Comparison of ENCODE assay signal across 8 cellular contexts in the genomic region with DNA sequence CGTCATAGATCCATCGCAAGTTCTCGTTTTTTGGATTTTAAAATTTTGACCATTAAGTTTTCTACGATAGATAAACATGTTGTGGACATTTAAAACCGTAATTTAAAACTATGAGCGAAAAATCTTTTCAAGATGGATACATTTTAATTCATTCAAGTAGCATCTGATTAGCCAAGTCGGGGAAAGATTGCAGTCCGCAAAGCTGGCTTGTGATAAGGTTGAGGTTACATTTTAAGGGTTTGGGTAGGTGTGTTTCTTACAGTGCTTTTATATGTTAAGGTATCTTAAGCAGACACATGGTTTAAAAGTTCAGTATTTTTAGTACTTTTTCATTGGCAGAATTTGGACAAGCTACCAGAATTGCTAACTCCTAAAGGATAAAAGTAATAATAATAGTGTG. TPM values are rescaled to one million over a fixed set of nuclear protein-coding genes. Genes with fewer than 3 reads are reported as not detected.
DNase-seq lines count a peak whose midpoint lies in the region; ATAC-seq and TF ChIP-seq lines count a peak whose summit lies in the region.

No MANE protein-coding gene starts in this region.

- TF ChIP-seq POLR2A in gastroesophageal sphincter (IDR thresholded peaks at IDR 0.05), result no peak

- TF ChIP-seq EP300 in gastroesophageal sphincter (IDR thresholded peaks at IDR 0.05), result no peak

- peak overlapping the region; percentile 97 for H3K27ac ChIP-seq in VCaP
- peak overlapping the region; percentile 82 to 99 (median 98) for H3K27ac ChIP-seq in gastroesophageal sphincter
- H3K27ac ChIP-seq in skeletal muscle tissue (ENCODE audit: low read depth, low read length), result peak overlapping the region; percentile 98

- DNase-seq in HFF-Myc (ENCODE audit: extremely low read depth, low read depth) (no peak), HuH-7.5 (ENCODE audit: low spot score) (no peak)
- DNase-seq in activated CD8-positive, alpha-beta memory T cell treated with anti-CD3 and anti-CD28 coated beads, Interleukin-2, amount 50 U/mL, for 4 hours, result no peak

- 0 to 2% methylated on average over 8 of the region's 8 CpGs for WGBS in gastroesophageal sphincter (ENCODE audit: low coverage in 1 of 2), 2 donors

- no peaks in the 10 kb centered on the region for H3K36me3 ChIP-seq in gastroesophageal sphincter
- no peaks in the 10 kb centered on the region for H3K36me3 ChIP-seq in skeletal muscle tissue (ENCODE audit: control insufficient read depth in 3 of 3, insufficient read depth in 3 of 3, low read length in 3 of 3)

- TF ChIP-seq CTCF in HFF-Myc (IDR thresholded peaks at IDR 0.05; ENCODE audit: low read depth, low read length, missing control alignments) (no peak), VCaP (conservative IDR thresholded peaks at IDR 0.05) (no peak), gastroesophageal sphincter (IDR thresholded peaks at IDR 0.05) (no peak)

- H3K27me3 ChIP-seq in gastroesophageal sphincter (no peaks in the 10 kb centered on the region), skeletal muscle tissue (ENCODE audit: control insufficient read depth in 3 of 3, insufficient read depth in 3 of 3, low read length in 3 of 3) (no peaks in the 10 kb centered on the region)

- H3K4me3 ChIP-seq in HFF-Myc (replicated peaks; ENCODE audit: low read depth, low read length) (peak overlapping the region; percentile 81), gastroesophageal sphincter (peak overlapping the region; percentile 93 to 98), skeletal muscle tissue (ENCODE audit: low read length in 3 of 3) (peak overlapping the region; percentile 83 to 95 (median 86))

- peaks cover 7 to 70% (median 11%) of the 10 kb centered on the region in 3 donors for H3K4me1 ChIP-seq in gastroesophageal sphincter
- H3K4me1 ChIP-seq in skeletal muscle tissue (ENCODE audit: control insufficient read depth in 3 of 3, insufficient read depth in 3 of 3, low read length in 3 of 3), result peaks cover 29 to 35% (median 32%) of the 10 kb centered on the region in 3 donors

- ATAC-seq in gastroesophageal sphincter, result no peak
- ATAC-seq in GM18868 (IDR thresholded peaks at IDR 0.05; ENCODE audit: unreplicated experiment), result no peak
- ATAC-seq in GM21367 (IDR thresholded peaks at IDR 0.05; ENCODE audit: unreplicated experiment), result no peak

- H3K9me3 ChIP-seq in gastroesophageal sphincter (no peaks in the 10 kb centered on the region), skeletal muscle tissue (ENCODE audit: control insufficient read depth in 3 of 3, low read length in 3 of 3) (no peaks in the 10 kb centered on the region)

- peak overlapping the region; percentile 94 to 98 (median 95) for H3K9ac ChIP-seq in skeletal muscle tissue (ENCODE audit: low read depth in 1 of 3, low read length in 3 of 3)

RNA-seq across cellular contexts. Expression of a gene that starts 1.2 kb away (rescaled TPM):
- 100 to 1,000 TPM in 1 of 4 donors, 10 to 100 TPM in 3; 52.1 to 123 (median 79.9) TPM for total RNA-seq in gastroesophageal sphincter
- 64.7 TPM for total RNA-seq in skeletal muscle tissue

RNA-seq across cellular contexts. Expression of a gene that starts 33.3 kb away (rescaled TPM):
- 10 to 100 TPM in 2 of 4 donors, 1 to 10 TPM in 2; 3.1 to 11.7 (median 9.1) TPM for total RNA-seq in gastroesophageal sphincter
- 5.2 TPM for total RNA-seq in skeletal muscle tissue

RNA-seq across cellular contexts. Expression of a gene that starts 35.5 kb away (rescaled TPM):
- total RNA-seq in gastroesophageal sphincter, result 100 to 1,000 TPM; 256 to 921 (median 488) TPM
- total RNA-seq in skeletal muscle tissue, result 28.7 TPM
